1 cellular context compared by ENCODE assay signal in the genomic region with DNA sequence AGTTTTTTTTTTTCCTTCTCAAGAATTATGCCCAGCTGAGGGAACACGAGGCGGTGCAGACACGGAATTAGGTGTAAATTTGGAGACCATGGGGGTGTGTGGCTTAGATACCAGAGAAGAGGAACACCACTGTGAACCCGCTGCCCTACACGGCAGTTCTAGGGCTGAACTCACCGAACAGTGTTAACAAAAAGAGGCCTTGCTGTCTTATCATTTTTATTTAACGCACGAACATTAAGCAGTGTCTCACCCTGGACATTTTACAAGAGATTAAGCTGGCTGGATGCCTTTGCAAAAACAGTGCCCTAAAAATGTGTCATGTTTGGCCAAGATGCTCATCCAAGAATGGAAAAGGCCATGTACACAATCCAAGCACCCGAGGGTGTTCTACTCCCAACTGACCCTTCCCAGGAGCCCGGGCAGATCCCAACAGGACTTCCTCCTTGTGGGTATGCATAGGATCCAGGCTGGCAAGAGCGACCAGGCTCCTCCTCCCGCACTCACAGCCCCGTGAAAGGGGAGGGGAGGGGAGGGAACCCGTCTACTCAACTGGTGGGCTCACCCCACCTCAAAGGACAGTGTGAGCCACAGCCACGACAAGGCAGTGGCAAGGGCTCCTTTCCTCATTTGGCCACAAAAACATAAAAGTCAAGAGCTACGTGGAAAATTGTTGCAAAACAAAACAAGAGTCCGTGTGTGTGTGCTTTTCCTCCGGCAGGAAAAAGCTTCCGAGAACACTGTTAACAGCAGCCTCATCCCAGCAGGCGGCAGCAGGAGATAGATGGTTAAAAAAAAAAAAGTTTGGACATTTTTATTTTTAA.
TF ChIP-seq lines count a peak whose summit lies in the region.

No MANE protein-coding gene starts in this region.

TF ChIP-seq in HCT116, 20 proteins besides CTCF, POLR2A, EP300 and RAD21 (continued from another document):
- TF ChIP-seq, protein P1, sequence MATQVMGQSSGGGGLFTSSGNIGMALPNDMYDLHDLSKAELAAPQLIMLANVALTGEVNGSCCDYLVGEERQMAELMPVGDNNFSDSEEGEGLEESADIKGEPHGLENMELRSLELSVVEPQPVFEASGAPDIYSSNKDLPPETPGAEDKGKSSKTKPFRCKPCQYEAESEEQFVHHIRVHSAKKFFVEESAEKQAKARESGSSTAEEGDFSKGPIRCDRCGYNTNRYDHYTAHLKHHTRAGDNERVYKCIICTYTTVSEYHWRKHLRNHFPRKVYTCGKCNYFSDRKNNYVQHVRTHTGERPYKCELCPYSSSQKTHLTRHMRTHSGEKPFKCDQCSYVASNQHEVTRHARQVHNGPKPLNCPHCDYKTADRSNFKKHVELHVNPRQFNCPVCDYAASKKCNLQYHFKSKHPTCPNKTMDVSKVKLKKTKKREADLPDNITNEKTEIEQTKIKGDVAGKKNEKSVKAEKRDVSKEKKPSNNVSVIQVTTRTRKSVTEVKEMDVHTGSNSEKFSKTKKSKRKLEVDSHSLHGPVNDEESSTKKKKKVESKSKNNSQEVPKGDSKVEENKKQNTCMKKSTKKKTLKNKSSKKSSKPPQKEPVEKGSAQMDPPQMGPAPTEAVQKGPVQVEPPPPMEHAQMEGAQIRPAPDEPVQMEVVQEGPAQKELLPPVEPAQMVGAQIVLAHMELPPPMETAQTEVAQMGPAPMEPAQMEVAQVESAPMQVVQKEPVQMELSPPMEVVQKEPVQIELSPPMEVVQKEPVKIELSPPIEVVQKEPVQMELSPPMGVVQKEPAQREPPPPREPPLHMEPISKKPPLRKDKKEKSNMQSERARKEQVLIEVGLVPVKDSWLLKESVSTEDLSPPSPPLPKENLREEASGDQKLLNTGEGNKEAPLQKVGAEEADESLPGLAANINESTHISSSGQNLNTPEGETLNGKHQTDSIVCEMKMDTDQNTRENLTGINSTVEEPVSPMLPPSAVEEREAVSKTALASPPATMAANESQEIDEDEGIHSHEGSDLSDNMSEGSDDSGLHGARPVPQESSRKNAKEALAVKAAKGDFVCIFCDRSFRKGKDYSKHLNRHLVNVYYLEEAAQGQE (IDR thresholded peaks at IDR 0.05; ENCODE audit: low read depth): no peak
- TF ChIP-seq, protein P2, sequence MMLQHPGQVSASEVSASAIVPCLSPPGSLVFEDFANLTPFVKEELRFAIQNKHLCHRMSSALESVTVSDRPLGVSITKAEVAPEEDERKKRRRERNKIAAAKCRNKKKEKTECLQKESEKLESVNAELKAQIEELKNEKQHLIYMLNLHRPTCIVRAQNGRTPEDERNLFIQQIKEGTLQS (IDR thresholded peaks at IDR 0.05): no peak
- TF ChIP-seq EGR1 (IDR thresholded peaks at IDR 0.05; ENCODE audit: low read depth) (no peak), YY1 (IDR thresholded peaks at IDR 0.05; ENCODE audit: extremely low read depth, insufficient replicate concordance, low read depth, low read length) (no peak), EZH2phosphoT487 (IDR thresholded peaks at IDR 0.05; ENCODE audit: borderline replicate concordance) (no peak), ZNF274 (IDR thresholded peaks at IDR 0.05; ENCODE audit: low read depth, low read length) (no peak), SRF (IDR thresholded peaks at IDR 0.05; ENCODE audit: low read depth) (no peak), FOSL1 (IDR thresholded peaks at IDR 0.05; ENCODE audit: low read depth) (no peak)
